Comparison of ENCODE assay signal across 8 cellular contexts in genomic region chr2:121897335-121897970, GRCh38.
DNase-seq lines count a peak whose midpoint lies in the region; ATAC-seq and TF ChIP-seq lines count a peak whose summit lies in the region.

No MANE protein-coding gene starts in this region.

- H3K27me3 ChIP-seq in OCI-LY1 (ENCODE audit: insufficient read depth, low read length), result peaks cover 4% of the 10 kb centered on the region; the same call in 1 of the 2 replicates

- H3K27ac ChIP-seq in OCI-LY1 (ENCODE audit: low read depth, low read length, poor library complexity, severe bottlenecking), result no peak overlapping the region

- no peaks in the 10 kb centered on the region for H3F3A ChIP-seq in OCI-LY1 (ENCODE audit: insufficient read depth, low read length)

- no peaks in the 10 kb centered on the region for H3K9me3 ChIP-seq in OCI-LY1 (ENCODE audit: low read length)

- no peaks in the 10 kb centered on the region for H3K9me2 ChIP-seq in OCI-LY1 (ENCODE audit: low read depth, low read length)

- H2AFZ ChIP-seq in OCI-LY1 (ENCODE audit: low read length), result peak overlapping the region; percentile 95

- peak; percentile 91 for TF ChIP-seq CTCF in OCI-LY1 (IDR thresholded peaks at IDR 0.05; ENCODE audit: low read length)
- TF ChIP-seq CTCF in fibroblast of villous mesenchyme (IDR thresholded peaks at IDR 0.05; ENCODE audit: insufficient read depth, low read depth, low read length), result peak; percentile 55

- no peaks in the 10 kb centered on the region; the same call in 1 of the 2 replicates for H3K79me2 ChIP-seq in OCI-LY1 (ENCODE audit: insufficient read depth, low read length)

- H3K4me2 ChIP-seq in OCI-LY1 (ENCODE audit: low read length), result no peak overlapping the region; the same call in 1 of the 2 replicates

- no peaks in the 10 kb centered on the region for H4K20me1 ChIP-seq in OCI-LY1 (ENCODE audit: insufficient read depth, low read length)

- H3K4me3 ChIP-seq in OCI-LY1 (ENCODE audit: low read depth, low read length, poor library complexity, severe bottlenecking), result no peak overlapping the region
- no peak overlapping the region for H3K4me3 ChIP-seq in fibroblast of villous mesenchyme (ENCODE audit: low read depth, low read length)

- ATAC-seq in GM19452 (IDR thresholded peaks at IDR 0.05; ENCODE audit: unreplicated experiment), result peak; percentile 82
- ATAC-seq in HG03442 (IDR thresholded peaks at IDR 0.05; ENCODE audit: unreplicated experiment), result peak; percentile 92

- H3K9ac ChIP-seq in OCI-LY1 (ENCODE audit: low read length), result peak overlapping the region; percentile 12; the same call in 1 of the 2 replicates

- H3K36me3 ChIP-seq in OCI-LY1 (ENCODE audit: insufficient read depth, low read length), result no peaks in the 10 kb centered on the region

- peak; percentile 22 for DNase-seq in NK-92 treated with Interleukin-12 subunit alpha and Interleukin-12 subunit beta, amount 100 ng/mL, for 24 hours (lab: John Stamatoyannopoulos, UW)
- no peak for DNase-seq in NK-92 (lab: John Stamatoyannopoulos, UW; ENCODE audit: unreplicated experiment)
- peak; percentile 26 for DNase-seq in fibroblast of villous mesenchyme (ENCODE audit: low read depth)
- DNase-seq in activated gamma-delta T cell (lab: John Stamatoyannopoulos, UW), result no peak
- no peak for DNase-seq in amniotic stem cell (lab: John Stamatoyannopoulos, UW)

- H3K4me1 ChIP-seq in OCI-LY1 (ENCODE audit: insufficient read depth, low read length, severe bottlenecking), result peaks cover 21% of the 10 kb centered on the region

Comparison
In these comparisons a context has a peak if more than half of its experiments do, and no peak if none do; other contexts are left out.
1. DNase-seq: peak in NK-92 treated with Interleukin-12 subunit alpha and Interleukin-12 subunit beta, amount 100 ng/mL, for 24 hours (single experiment) and fibroblast of villous mesenchyme (single experiment); none in NK-92 (single experiment), activated gamma-delta T cell (single experiment) and amniotic stem cell (single experiment).